Comparison of ENCODE assay signal across 26 cellular contexts in genomic region chr9:122144006-122144405, GRCh38. TPM values are rescaled to one million over a fixed set of nuclear protein-coding genes. Genes with fewer than 3 reads are reported as not detected.
A peak's percentile ranks its signal among the peaks of the same experiment; 100 is the strongest.
DNase-seq lines count a peak whose midpoint lies in the region; ATAC-seq and TF ChIP-seq lines count a peak whose summit lies in the region.
"Had no signal": no experiment of that assay in that cellular context is flagged by ENCODE, and none has a peak within 500 bp of the region (broad histone marks: within the 10 kb centered on the region; RNA-seq: fewer than 3 reads in every experiment).

No MANE protein-coding gene starts in this region.

- no peaks in the 10 kb centered on the region for H3K27me3 Mint-ChIP-seq in GM23338 (ENCODE audit: insufficient read depth, low read depth, poor library complexity)
- H3K27me3 Mint-ChIP-seq: CD4-positive, CD25-positive, alpha-beta regulatory T cell had no signal

- H3K4me2 ChIP-seq in GM23338: no peak overlapping the region
- H3K4me2 ChIP-seq in SK-N-SH: no peak overlapping the region
- H3K4me2 ChIP-seq: PC-9 had no signal

- H3K79me2 ChIP-seq in GM23338 (replicated peaks; ENCODE audit: insufficient read depth) (no peaks in the 10 kb centered on the region), SK-N-SH (ENCODE audit: insufficient read depth) (no peaks in the 10 kb centered on the region; the same call in 1 of the 2 replicates)

- no peak overlapping the region for H3K4me3 ChIP-seq in GM23338
- H3K4me3 ChIP-seq in SK-N-SH (ENCODE audit: low read depth in 2 of 2, low read length in 1 of 2): no peak overlapping the region
- H3K4me3 ChIP-seq: PC-9 had no signal

- DNase-seq in Right ventricle myocardium inferior (ENCODE audit: missing footprints): peak; percentile 48
- DNase-seq in Right ventricle myocardium superior: no peak
- DNase-seq in GM23338 (ENCODE audit: low spot score): no peak
- peak; percentile 43 for DNase-seq in UCSD-AML1 (lab: John Stamatoyannopoulos, UW; ENCODE audit: unreplicated experiment)
- DNase-seq in erythroblast (lab: John Stamatoyannopoulos, UW): peak; percentile 48 to 50
- no peak for DNase-seq in SK-N-SH
- DNase-seq: 8988T; ACHN; CD4-positive, CD25-positive, alpha-beta regulatory T cell; DMS153; DND-41; NCI-H1105 treated with DMSO at 0.1 percent for 48 hours; NCI-H146; NCI-H1930; NCI-H2107; NCI-H524 treated with DMSO at 0.1 percent for 48 hours; NCI-H774; PC-9; SHP77 had no signal

- H3K27ac Mint-ChIP-seq in GM23338: peak overlapping the region; percentile 29; the same call in 1 of the 2 replicates

- peaks cover 3% of the 10 kb centered on the region; the same call in 1 of the 3 replicates for H3K4me1 Mint-ChIP-seq in GM23338

- H2AFZ ChIP-seq in GM23338 (no peak overlapping the region), SK-N-SH (ENCODE audit: low read depth) (no peak overlapping the region)
- H2AFZ ChIP-seq: PC-9 had no signal

- H3K9me2 ChIP-seq in GM23338 (ENCODE audit: insufficient read depth): no peaks in the 10 kb centered on the region
- no peaks in the 10 kb centered on the region for H3K9me2 ChIP-seq in SK-N-SH

- H3K9me3 ChIP-seq in SK-N-SH: no peaks in the 10 kb centered on the region

- no peak overlapping the region for H3K27ac ChIP-seq in GM23338 (ENCODE audit: low read depth)
- H3K27ac ChIP-seq in SK-N-SH (ENCODE audit: low read depth in 2 of 2, low read length in 1 of 2): no peak overlapping the region
- H3K27ac ChIP-seq: PC-9 had no signal

- H4K20me1 ChIP-seq in GM23338 (replicated peaks; ENCODE audit: insufficient read depth) (no peaks in the 10 kb centered on the region; the same call in none of the 2 replicates), SK-N-SH (ENCODE audit: insufficient read depth) (no peaks in the 10 kb centered on the region)

- H3K36me3 ChIP-seq in GM23338 (ENCODE audit: insufficient read depth): peaks cover 12% of the 10 kb centered on the region; the same call in 1 of the 2 replicates
- H3K36me3 ChIP-seq in SK-N-SH (replicated peaks in 1 of 2; ENCODE audit: control insufficient read depth in 1 of 2, insufficient read depth in 2 of 2, low read length in 1 of 2): peaks cover 27 to 50% of the 10 kb centered on the region in 2 experiments

- no peak overlapping the region for H3K4me3 Mint-ChIP-seq in GM23338
- H3K4me3 Mint-ChIP-seq: CD4-positive, CD25-positive, alpha-beta regulatory T cell had no signal

- H3K36me3 Mint-ChIP-seq in GM23338 (ENCODE audit: low read depth): peaks cover 30% of the 10 kb centered on the region

- H3K9me3 Mint-ChIP-seq in GM23338: no peaks in the 10 kb centered on the region
- H3K9me3 Mint-ChIP-seq: CD4-positive, CD25-positive, alpha-beta regulatory T cell had no signal

- intact Hi-C loops in Right ventricle myocardium inferior (cut with DNase I): no loop called here
- intact Hi-C loops in Right ventricle myocardium superior (cut with DNase I): no loop called here

- POLR2A ChIA-PET in SK-N-SH (lab: Yijun Ruan, JAX): no interaction called here

- H3F3A ChIP-seq in GM23338 (replicated peaks; ENCODE audit: low read depth): no peaks in the 10 kb centered on the region
- peaks cover 4% of the 10 kb centered on the region for H3F3A ChIP-seq in SK-N-SH (replicated peaks; ENCODE audit: insufficient read depth)

- no peak for TF ChIP-seq CTCF in GM23338 (conservative IDR thresholded peaks at IDR 0.05; ENCODE audit: low read depth in 2 of 2)
- no peak for TF ChIP-seq CTCF in SK-N-SH (IDR thresholded peaks at IDR 0.05)

- CTCF ChIA-PET in SK-N-SH (lab: Yijun Ruan, JAX): interaction anchor here (1.0 to 3.8 kb wide), 8 partner anchors 15 to 206 kb away, joined by 3 to 20 read pairs (median 8); partner anchors contain the start of genes MORN5 and NDUFA8

- no peak for TF ChIP-seq EP300 in SK-N-SH (IDR thresholded peaks at IDR 0.05; ENCODE audit: borderline replicate concordance in 1 of 2, low read depth in 1 of 2, low read length in 1 of 2)

- no peak overlapping the region for H3K9ac ChIP-seq in SK-N-SH

- TF ChIP-seq RAD21 in SK-N-SH (IDR thresholded peaks at IDR 0.05; ENCODE audit: low read length): no peak

- 92% methylated on average over 13 of the region's 13 CpGs for WGBS in SK-N-SH (ENCODE audit: low lambda C conversion rate)

- H3K4me1 ChIP-seq in GM23338 (ENCODE audit: insufficient read depth) (no peaks in the 10 kb centered on the region), SK-N-SH (ENCODE audit: control insufficient read depth in 1 of 2, insufficient read depth in 2 of 2, low read depth in 1 of 2, low read length in 1 of 2) (no peaks in the 10 kb centered on the region)

- TF ChIP-seq POLR2A in erythroblast (IDR thresholded peaks at IDR 0.05; ENCODE audit: low read length): no peak

- H3K27me3 ChIP-seq in GM23338 (ENCODE audit: insufficient read depth): no peaks in the 10 kb centered on the region
- H3K27me3 ChIP-seq in SK-N-SH (ENCODE audit: insufficient read depth): no peaks in the 10 kb centered on the region

- ATAC-seq in Right ventricle myocardium inferior (no peak), Right ventricle myocardium superior (ENCODE audit: poor library complexity) (no peak), GM23338 (no peak), HG02623 (IDR thresholded peaks at IDR 0.05; ENCODE audit: unreplicated experiment) (no peak), GM21825 (IDR thresholded peaks at IDR 0.05; ENCODE audit: unreplicated experiment) (no peak)
- ATAC-seq: HepG2 had no signal

TF ChIP-seq in GM23338, 12 proteins besides CTCF, POLR2A, EP300 and RAD21 (continues in another document):
- TF ChIP-seq CREB1 (CRISPR knock-in tag; IDR thresholded peaks at IDR 0.05; ENCODE audit: low read depth) (no peak), POLR2AphosphoS5 (IDR thresholded peaks at IDR 0.05; ENCODE audit: low read depth) (no peak), ZNF114 (CRISPR knock-in tag; IDR thresholded peaks at IDR 0.05) (no peak), STAT1 (IDR thresholded peaks at IDR 0.05; ENCODE audit: unreplicated experiment) (no peak), NANOG (IDR thresholded peaks at IDR 0.05; ENCODE audit: borderline replicate concordance) (no peak)

TF ChIP-seq in SK-N-SH, 30 proteins besides CTCF, POLR2A, EP300 and RAD21:
- TF ChIP-seq NRF1 (IDR thresholded peaks at IDR 0.05; ENCODE audit: low read depth, low read length): no peak
- no peak for TF ChIP-seq NFIC (IDR thresholded peaks at IDR 0.05; ENCODE audit: borderline replicate concordance)
- no peak for TF ChIP-seq USF2 (IDR thresholded peaks at IDR 0.05; ENCODE audit: borderline replicate concordance, low read depth, low read length)
- TF ChIP-seq PBX3 (IDR thresholded peaks at IDR 0.05): no peak
- TF ChIP-seq MEF2A (IDR thresholded peaks at IDR 0.05; ENCODE audit: borderline replicate concordance, low read depth): no peak

RNA-seq across cellular contexts. Expression of gene NDUFA8, which starts 15.6 kb away (rescaled TPM):
- total RNA-seq in Right ventricle myocardium inferior: 297 TPM
- 294 TPM for total RNA-seq in Right ventricle myocardium superior
- 36.6 and 39.7 TPM in 2 replicates for total RNA-seq in GM23338 (2014; rRNA removed; shearing (Covaris generic))
- polyA plus RNA-seq in GM23338 (2016; fragmentation: Nextera tagmentation; extraction: Ambion mirVana): 139 and 144 TPM in 2 replicates
- 97.4 and 116 TPM in 2 replicates for polyA plus RNA-seq in SK-N-SH (2012; rRNA removed)
- polyA plus RNA-seq in SK-N-SH (2012; cell fraction: cytosol; rRNA removed): 129 and 149 TPM in 2 replicates
- polyA plus RNA-seq in SK-N-SH (2012; cell fraction: nucleus; rRNA removed): 34.0 and 34.2 TPM in 2 replicates

RNA-seq across cellular contexts. Expression of gene MORN5, which starts 15.7 kb away (rescaled TPM):
- not detected for total RNA-seq in Right ventricle myocardium inferior
- not detected for total RNA-seq in Right ventricle myocardium superior
- not detected in 2 replicates for total RNA-seq in GM23338 (2014; rRNA removed; shearing (Covaris generic))
- not detected in 2 replicates for polyA plus RNA-seq in GM23338 (2016; fragmentation: Nextera tagmentation; extraction: Ambion mirVana)
- polyA plus RNA-seq in SK-N-SH (2012; rRNA removed): not detected in 2 replicates
- 0.06 and 0.09 TPM in 2 replicates for polyA plus RNA-seq in SK-N-SH (2012; cell fraction: cytosol; rRNA removed)
- polyA plus RNA-seq in SK-N-SH (2012; cell fraction: nucleus; rRNA removed): 0.11 and 0.16 TPM in 2 replicates
- total RNA-seq: CD4-positive, CD25-positive, alpha-beta regulatory T cell; HepG2; HT-29; MCF 10A; PC-9; RPMI7951 had no signal
- polyA plus RNA-seq: BJ; CD4-positive, CD25-positive, alpha-beta regulatory T cell; HepG2 had no signal

RNA-seq across cellular contexts. Expression of gene TTLL11, which starts 50.9 kb away (rescaled TPM):
- total RNA-seq in Right ventricle myocardium inferior (5.0 TPM), Right ventricle myocardium superior (5.0 TPM)
- total RNA-seq in GM23338 (2014; rRNA removed; shearing (Covaris generic)): 1.4 and 1.7 TPM in 2 replicates
- polyA plus RNA-seq in GM23338 (2016; fragmentation: Nextera tagmentation; extraction: Ambion mirVana) (0.37 and 0.57 TPM in 2 replicates), SK-N-SH (2012; rRNA removed) (6.0 and 6.8 TPM in 2 replicates)
- polyA plus RNA-seq in SK-N-SH (2012; cell fraction: cytosol; rRNA removed): 3.9 and 5.4 TPM in 2 replicates
- polyA plus RNA-seq in SK-N-SH (2012; cell fraction: nucleus; rRNA removed): 6.6 and 8.0 TPM in 2 replicates

Comparison
In these comparisons a context has a peak if more than half of its experiments do, and no peak if none do; other contexts are left out.
1. DNase-seq: peak in Right ventricle myocardium inferior (single experiment), UCSD-AML1 (single experiment) and erythroblast (2 of 2); none in Right ventricle myocardium superior (single experiment), GM23338 (single experiment) and SK-N-SH (single experiment).